8 cellular contexts compared by ENCODE assay signal in genomic region chr17:48892940-48893645, GRCh38. TPM values are rescaled to one million over a fixed set of nuclear protein-coding genes. Genes with fewer than 3 reads are reported as not detected.
DNase-seq lines count a peak whose midpoint lies in the region; ATAC-seq and TF ChIP-seq lines count a peak whose summit lies in the region.

No MANE protein-coding gene starts in this region.

- H2AFZ ChIP-seq in GM23338: no peak overlapping the region; the same call in 1 of the 2 replicates

- H3K27ac ChIP-seq in 22Rv1 (peak overlapping the region; percentile 90), GM23338 (ENCODE audit: low read depth) (peak overlapping the region; percentile 28; the same call in 1 of the 2 replicates), thyroid gland (peak overlapping the region in 2 of 3 donors; percentile 62 to 63)

- 0 to 1% methylated on average over 22 to 24 of the region's 24 CpGs for WGBS in thyroid gland, 2 donors

- ATAC-seq in GM23338: peak; percentile 7
- ATAC-seq in GM19351 (IDR thresholded peaks at IDR 0.05; ENCODE audit: unreplicated experiment): no peak

- intact Hi-C loops in thyroid gland (cut with DNase I): no loop called here

- H3K36me3 ChIP-seq in GM23338 (ENCODE audit: insufficient read depth) (no peaks in the 10 kb centered on the region; the same call in none of the 2 replicates), kidney epithelial cell (ENCODE audit: control insufficient read depth, insufficient read depth, low read length) (peaks cover 1% of the 10 kb centered on the region), thyroid gland (peaks cover 0 to 9% of the 10 kb centered on the region in 2 donors)

- peak overlapping the region; percentile 86 for H3K4me2 ChIP-seq in GM23338

- H3K27me3 ChIP-seq in GM23338 (ENCODE audit: insufficient read depth) (no peaks in the 10 kb centered on the region), kidney epithelial cell (ENCODE audit: control insufficient read depth, insufficient read depth, low read length) (no peaks in the 10 kb centered on the region), thyroid gland (no peaks in the 10 kb centered on the region)

- H3F3A ChIP-seq in GM23338 (replicated peaks; ENCODE audit: low read depth): peaks cover 3% of the 10 kb centered on the region; the same call in 1 of the 2 replicates

- peaks cover 5% of the 10 kb centered on the region for H3K4me1 ChIP-seq in GM23338 (ENCODE audit: insufficient read depth)
- H3K4me1 ChIP-seq in thyroid gland: peaks cover 15 to 19% of the 10 kb centered on the region in 2 donors

- peaks cover 28% of the 10 kb centered on the region for H3K36me3 Mint-ChIP-seq in GM23338 (ENCODE audit: low read depth)
- H3K36me3 Mint-ChIP-seq in activated naive CD8-positive, alpha-beta T cell treated with anti-CD3 and anti-CD28 coated beads for 36 hours: peaks cover 33% of the 10 kb centered on the region

- H3K79me2 ChIP-seq in GM23338 (replicated peaks; ENCODE audit: insufficient read depth): peaks cover 18% of the 10 kb centered on the region

- no peak for TF ChIP-seq POLR2A in thyroid gland (IDR thresholded peaks at IDR 0.05)

- no peaks in the 10 kb centered on the region for H3K9me3 ChIP-seq in thyroid gland

- no peaks in the 10 kb centered on the region for H3K9me2 ChIP-seq in GM23338 (ENCODE audit: insufficient read depth)

- H3K27ac Mint-ChIP-seq in GM23338: peak overlapping the region; percentile 96
- peak overlapping the region; percentile 94 for H3K27ac Mint-ChIP-seq in activated naive CD8-positive, alpha-beta T cell treated with anti-CD3 and anti-CD28 coated beads for 36 hours

- no peaks in the 10 kb centered on the region for H4K20me1 ChIP-seq in GM23338 (replicated peaks; ENCODE audit: insufficient read depth)

- peaks cover 13% of the 10 kb centered on the region for H3K27me3 Mint-ChIP-seq in GM23338 (ENCODE audit: insufficient read depth, low read depth, poor library complexity)
- no peaks in the 10 kb centered on the region for H3K27me3 Mint-ChIP-seq in activated naive CD8-positive, alpha-beta T cell treated with anti-CD3 and anti-CD28 coated beads for 36 hours

- H3K4me3 Mint-ChIP-seq in GM23338: peak overlapping the region; percentile 94
- H3K4me3 Mint-ChIP-seq in activated naive CD8-positive, alpha-beta T cell treated with anti-CD3 and anti-CD28 coated beads for 36 hours: peak overlapping the region; percentile 98

- DNase-seq in GM23338 (ENCODE audit: low spot score) (peak; percentile 39), kidney epithelial cell (ENCODE audit: low read depth) (no peak), thyroid gland (no peak), NCI-H1694 treated with DMSO at 0.1 percent for 48 hours (lab: John Stamatoyannopoulos, UW) (no peak)
- no peak for DNase-seq in activated naive CD8-positive, alpha-beta T cell treated with anti-CD3 and anti-CD28 coated beads for 36 hours
- no peak for DNase-seq in effector CD8-positive, alpha-beta T cell (lab: John Stamatoyannopoulos, UW)

- H3K4me1 Mint-ChIP-seq in GM23338: peaks cover 9% of the 10 kb centered on the region
- peaks cover 25% of the 10 kb centered on the region for H3K4me1 Mint-ChIP-seq in activated naive CD8-positive, alpha-beta T cell treated with anti-CD3 and anti-CD28 coated beads for 36 hours

- H3K9me3 Mint-ChIP-seq in GM23338: no peaks in the 10 kb centered on the region
- H3K9me3 Mint-ChIP-seq in activated naive CD8-positive, alpha-beta T cell treated with anti-CD3 and anti-CD28 coated beads for 36 hours: no peaks in the 10 kb centered on the region

- TF ChIP-seq CTCF in 22Rv1 (IDR thresholded peaks at IDR 0.05) (no peak), GM23338 (conservative IDR thresholded peaks at IDR 0.05; ENCODE audit: low read depth in 2 of 2) (no peak), kidney epithelial cell (IDR thresholded peaks at IDR 0.05; ENCODE audit: insufficient read depth, low read length, poor library complexity, severe bottlenecking) (no peak), thyroid gland (IDR thresholded peaks at IDR 0.05) (no peak)

- peak overlapping the region; percentile 69 for H3K4me3 ChIP-seq in GM23338
- H3K4me3 ChIP-seq in kidney epithelial cell (ENCODE audit: low read depth, low read length): peak overlapping the region; percentile 95
- H3K4me3 ChIP-seq in thyroid gland (replicated peaks in 1 of 3): peak overlapping the region; percentile 65 to 78 (median 66)

TF ChIP-seq in GM23338, 12 proteins besides CTCF, POLR2A, EP300 and RAD21 (continues in another document):
- no peak for TF ChIP-seq ZNF114 (CRISPR knock-in tag; IDR thresholded peaks at IDR 0.05)
- no peak for TF ChIP-seq ZNF331 (CRISPR knock-in tag; IDR thresholded peaks at IDR 0.05; ENCODE audit: low read depth)
- TF ChIP-seq REST (IDR thresholded peaks at IDR 0.05; ENCODE audit: unreplicated experiment): no peak
- no peak for TF ChIP-seq CREB1 (CRISPR knock-in tag; IDR thresholded peaks at IDR 0.05; ENCODE audit: low read depth)

RNA-seq across cellular contexts. Expression of gene ATP5MC1, which starts 0.5 kb away (rescaled TPM):
- total RNA-seq in GM23338 (2014; rRNA removed; shearing (Covaris generic)): 123 and 157 TPM in 2 replicates
- 450 and 456 TPM in 2 replicates for polyA plus RNA-seq in GM23338 (2016; fragmentation: Nextera tagmentation; extraction: Ambion mirVana)
- 100 to 1,000 TPM; 153 to 159 TPM for total RNA-seq in activated naive CD8-positive, alpha-beta T cell treated with anti-CD3 and anti-CD28 coated beads for 36 hours
- total RNA-seq in kidney epithelial cell (45.9 and 71.1 TPM in 2 replicates), thyroid gland (100 to 1,000 TPM in 2 of 4 donors, 10 to 100 TPM in 2; 48.6 to 317 (median 133) TPM)

RNA-seq across cellular contexts. Expression of gene UBE2Z, which starts 15.1 kb away (rescaled TPM):
- total RNA-seq in GM23338 (2014; rRNA removed; shearing (Covaris generic)): 74.1 and 78.5 TPM in 2 replicates
- 30.1 and 34.1 TPM in 2 replicates for polyA plus RNA-seq in GM23338 (2016; fragmentation: Nextera tagmentation; extraction: Ambion mirVana)
- total RNA-seq in activated naive CD8-positive, alpha-beta T cell treated with anti-CD3 and anti-CD28 coated beads for 36 hours: 10 to 100 TPM; 80.4 to 81.2 TPM
- total RNA-seq in kidney epithelial cell: 118 and 119 TPM in 2 replicates
- total RNA-seq in thyroid gland: 100 to 1,000 TPM in 2 of 4 donors, 10 to 100 TPM in 2; 80.9 to 103 (median 99.0) TPM

RNA-seq across cellular contexts. Expression of gene SNF8, which starts 51.5 kb away (rescaled TPM):
- 88.5 and 114 TPM in 2 replicates for total RNA-seq in GM23338 (2014; rRNA removed; shearing (Covaris generic))
- polyA plus RNA-seq in GM23338 (2016; fragmentation: Nextera tagmentation; extraction: Ambion mirVana): 103 and 113 TPM in 2 replicates
- 100 to 1,000 TPM; 127 to 134 TPM for total RNA-seq in activated naive CD8-positive, alpha-beta T cell treated with anti-CD3 and anti-CD28 coated beads for 36 hours
- total RNA-seq in kidney epithelial cell: 114 and 142 TPM in 2 replicates
- 100 to 1,000 TPM in 1 of 4 donors, 10 to 100 TPM in 3; 64.9 to 150 (median 96.5) TPM for total RNA-seq in thyroid gland

Comparison
In these comparisons a context has a peak if more than half of its experiments do, and no peak if none do; other contexts are left out.
1. H3K27ac ChIP-seq: peak in every context shown above with its lines; median percentile 90 in 22Rv1; 62 in thyroid gland; 28 in GM23338.